Comparison of ENCODE assay signal across 18 cellular contexts in the genomic region with DNA sequence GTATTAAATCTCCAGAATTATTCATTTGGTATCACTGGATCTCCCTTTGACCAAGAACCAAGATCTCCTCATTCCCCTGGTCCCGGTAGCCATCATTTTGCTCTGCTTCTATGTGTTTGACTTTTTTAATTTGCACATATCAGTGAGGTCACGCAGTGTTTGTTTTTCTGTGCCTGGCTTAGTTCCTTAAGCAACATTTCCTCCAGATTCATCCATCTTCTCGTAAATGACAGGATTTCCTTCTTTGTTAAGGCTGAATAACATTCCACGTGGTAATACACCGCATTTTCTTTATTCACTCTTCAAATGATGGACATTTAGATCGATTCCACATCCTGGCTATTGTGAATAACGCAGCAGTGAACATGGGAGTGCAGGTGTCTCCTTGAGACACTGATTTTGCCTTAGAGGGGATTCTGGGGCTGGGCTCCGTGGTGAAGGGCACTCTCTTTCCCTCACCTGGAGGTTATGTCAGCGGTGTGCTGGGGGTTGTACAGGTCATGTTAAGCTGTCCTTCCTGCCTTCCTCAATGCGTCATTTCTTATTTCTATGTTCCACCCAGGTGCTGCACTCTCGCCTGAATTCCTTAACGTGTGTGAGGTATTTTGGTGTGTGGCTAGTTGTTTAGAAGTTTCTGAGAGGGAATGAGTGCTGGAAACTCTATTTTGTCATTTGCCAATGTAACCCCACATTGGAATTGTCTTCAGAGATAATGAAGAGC.
DNase-seq lines count a peak whose midpoint lies in the region; ATAC-seq and TF ChIP-seq lines count a peak whose summit lies in the region.
"Had no signal": no experiment of that assay in that cellular context is flagged by ENCODE, and none has a peak within 500 bp of the region (broad histone marks: within the 10 kb centered on the region; RNA-seq: fewer than 3 reads in every experiment).

No MANE protein-coding gene starts in this region.

- H3K4me3 ChIP-seq in endodermal cell (ENCODE audit: low read length) (no peak overlapping the region), mucosa of descending colon (no peak overlapping the region), tibial artery (no peak overlapping the region)
- H3K4me3 ChIP-seq: HAP-1 had no signal

- H3K27me3 ChIP-seq in endodermal cell (ENCODE audit: control insufficient read depth, insufficient read depth, low read length, poor library complexity, severe bottlenecking) (no peaks in the 10 kb centered on the region), tibial artery (no peaks in the 10 kb centered on the region)

- peak overlapping the region; percentile 51 for H3K27ac ChIP-seq in VCaP
- H3K27ac ChIP-seq in endodermal cell (ENCODE audit: low read depth, low read length), result peak overlapping the region; percentile 6
- H3K27ac ChIP-seq in tibial artery, result peak overlapping the region; percentile 26 to 46

- no peaks in the 10 kb centered on the region for H3K27me3 Mint-ChIP-seq in endodermal cell (ENCODE audit: insufficient read depth)
- H3K27me3 Mint-ChIP-seq: activated CD8-positive, alpha-beta memory T cell treated with anti-CD3 and anti-CD28 coated beads, Interleukin-2, amount 10 ng/mL, durations not matched to agents 7 days and 5 days had no signal

- no peaks in the 10 kb centered on the region for H3K36me3 ChIP-seq in endodermal cell (ENCODE audit: control insufficient read depth, insufficient read depth, low read length)
- H3K36me3 ChIP-seq in mucosa of descending colon (ENCODE audit: low read depth), result no peaks in the 10 kb centered on the region
- H3K36me3 ChIP-seq in tibial artery, result no peaks in the 10 kb centered on the region
- H3K36me3 ChIP-seq: HAP-1 had no signal

- peak; percentile 9 for ATAC-seq in mucosa of descending colon
- ATAC-seq: activated CD8-positive, alpha-beta memory T cell treated with anti-CD3 and anti-CD28 coated beads, Interleukin-2, amount 10 ng/mL, durations not matched to agents 7 days and 5 days had no signal

- no peak overlapping the region for H3K9ac ChIP-seq in endodermal cell (ENCODE audit: extremely low read depth, low read length, poor library complexity, severe bottlenecking)

- peaks cover 6% of the 10 kb centered on the region for H3K4me1 Mint-ChIP-seq in endodermal cell

- intact Hi-C loops in mucosa of descending colon (cut with DNase I, micrococcal nuclease), result no loop called here
- intact Hi-C loops in tibial artery (cut with DNase I; ENCODE audit: low total_unique reads), result no loop called here

- no peaks in the 10 kb centered on the region for H3K4me1 ChIP-seq in endodermal cell (ENCODE audit: control insufficient read depth, insufficient read depth, low read length)
- H3K4me1 ChIP-seq in mucosa of descending colon (ENCODE audit: low read depth), result no peaks in the 10 kb centered on the region
- H3K4me1 ChIP-seq in tibial artery, result peaks cover 0 to 94% (median 45%) of the 10 kb centered on the region in 4 donors
- H3K4me1 ChIP-seq: HAP-1 had no signal

- H3K9me3 ChIP-seq in endodermal cell (ENCODE audit: control insufficient read depth, low read length) (no peaks in the 10 kb centered on the region), mucosa of descending colon (no peaks in the 10 kb centered on the region), tibial artery (no peaks in the 10 kb centered on the region)
- H3K9me3 ChIP-seq: HAP-1 had no signal

- no peaks in the 10 kb centered on the region for H3K9me3 Mint-ChIP-seq in endodermal cell
- H3K9me3 Mint-ChIP-seq: natural killer cell had no signal

- no peak overlapping the region for H3K27ac Mint-ChIP-seq in endodermal cell
- H3K27ac Mint-ChIP-seq: activated CD8-positive, alpha-beta memory T cell treated with anti-CD3 and anti-CD28 coated beads, Interleukin-2, amount 10 ng/mL, durations not matched to agents 7 days and 5 days had no signal

- no peak overlapping the region for H3K4me3 Mint-ChIP-seq in endodermal cell
- H3K4me3 Mint-ChIP-seq: activated CD8-positive, alpha-beta memory T cell treated with anti-CD3 and anti-CD28 coated beads, Interleukin-2, amount 10 ng/mL, durations not matched to agents 7 days and 5 days; natural killer cell had no signal

- no peak for TF ChIP-seq CTCF in VCaP (conservative IDR thresholded peaks at IDR 0.05)
- TF ChIP-seq CTCF in endodermal cell (conservative IDR thresholded peaks at IDR 0.05), result no peak
- TF ChIP-seq CTCF in mucosa of descending colon (IDR thresholded peaks at IDR 0.05), result no peak
- no peak for TF ChIP-seq CTCF in tibial artery (IDR thresholded peaks at IDR 0.05)

- 85 to 94% methylated on average over 8 to 12 of the region's 12 CpGs for WGBS in endodermal cell (ENCODE audit: insufficient coverage in 1 of 2, insufficient read length in 1 of 2), 2 experiments

- H3K36me3 Mint-ChIP-seq in endodermal cell (ENCODE audit: low read depth), result no peaks in the 10 kb centered on the region
- H3K36me3 Mint-ChIP-seq: natural killer cell had no signal

- DNase-seq in endodermal cell (no peak), mucosa of descending colon (no peak), tibial artery (no peak), amniotic stem cell (lab: John Stamatoyannopoulos, UW) (no peak), NCI-H345 treated with DMSO at 0.1 percent for 48 hours (lab: John Stamatoyannopoulos, UW; ENCODE audit: unreplicated experiment) (no peak), NK-92 (lab: John Stamatoyannopoulos, UW; ENCODE audit: unreplicated experiment) (no peak)
- DNase-seq in central memory CD4-positive, alpha-beta T cell, result no peak
- DNase-seq: activated CD4-positive, CD25-positive, alpha-beta regulatory T cell treated with anti-CD3 and anti-CD28 coated beads, Interleukin-2, amount 50 U/mL, for 72 hours; activated CD8-positive, alpha-beta memory T cell treated with anti-CD3 and anti-CD28 coated beads, Interleukin-2, amount 10 ng/mL, durations not matched to agents 7 days and 5 days; activated gamma-delta T cell; anterior cingulate cortex; foreskin fibroblast; natural killer cell; NCI-H187 treated with DMSO at 0.1 percent for 48 hours; NCI-H510A treated with DMSO at 0.1 percent for 48 hours; retina had no signal
